Comparison of ENCODE assay signal across 11 cellular contexts in the genomic region with DNA sequence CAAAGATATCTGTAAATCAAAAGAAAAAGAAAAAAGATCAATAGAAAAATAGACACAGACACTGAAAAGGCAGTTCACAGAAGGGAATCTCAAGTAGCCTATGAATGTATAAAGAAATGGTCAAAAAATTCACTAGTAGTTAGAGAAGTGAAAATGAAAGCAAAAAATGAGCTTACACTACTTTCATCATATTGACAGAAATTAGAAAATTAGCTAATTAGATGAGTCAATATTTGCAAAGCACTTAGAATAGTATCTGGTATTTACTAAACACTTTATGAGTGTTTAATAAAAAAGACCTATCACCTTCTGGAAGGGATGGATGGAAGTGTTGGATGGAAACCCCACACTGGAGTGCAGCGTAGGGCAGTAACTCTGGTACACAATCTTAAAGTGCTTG. TPM values are rescaled to one million over a fixed set of nuclear protein-coding genes. Genes with fewer than 3 reads are reported as not detected.
DNase-seq lines count a peak whose midpoint lies in the region; ATAC-seq lines count a peak whose summit lies in the region.
"Had no signal": no experiment of that assay in that cellular context is flagged by ENCODE, and none has a peak within 500 bp of the region (broad histone marks: within the 10 kb centered on the region; RNA-seq: fewer than 3 reads in every experiment).

No MANE protein-coding gene starts in this region.

- H3K23ac ChIP-seq in neuronal stem cell (ENCODE audit: low read depth, low read length, poor library complexity) = no peak overlapping the region

- no peak overlapping the region for H3K18ac ChIP-seq in neuronal stem cell (ENCODE audit: low read length)

- H2AK5ac ChIP-seq in neuronal stem cell (ENCODE audit: low read depth, low read length) = no peak overlapping the region

- ATAC-seq in HG02981 (IDR thresholded peaks at IDR 0.05; ENCODE audit: unreplicated experiment) = peak; percentile 16
- ATAC-seq: gastroesophageal sphincter, Panc1 had no signal

- peak overlapping the region; percentile 34 for H3K4me3 Mint-ChIP-seq in activated CD4-positive, alpha-beta T cell treated with anti-CD3 and anti-CD28 coated beads, Interleukin-2, amount 10 ng/mL, durations not matched to agents 7 days and 5 days

- H3K27ac ChIP-seq in skin epidermis = peak overlapping the region in 16 of 21 experiments; percentile 12 to 88 (median 65)
- H3K27ac ChIP-seq in neuronal stem cell (replicated peaks; ENCODE audit: low read length) = no peak overlapping the region
- H3K27ac ChIP-seq: gastroesophageal sphincter had no signal

- H3K9ac ChIP-seq in neuronal stem cell (ENCODE audit: low read depth, low read length, poor library complexity) = no peak overlapping the region

- H3K4me1 Mint-ChIP-seq in activated CD4-positive, alpha-beta T cell treated with anti-CD3 and anti-CD28 coated beads, Interleukin-2, amount 10 ng/mL, durations not matched to agents 7 days and 5 days = peaks cover 2% of the 10 kb centered on the region

- H2BK12ac ChIP-seq in neuronal stem cell (ENCODE audit: low read length) = no peak overlapping the region

- no peak overlapping the region for H3K4ac ChIP-seq in neuronal stem cell (ENCODE audit: low read length)

- H3K27me3 Mint-ChIP-seq in activated CD4-positive, alpha-beta T cell treated with anti-CD3 and anti-CD28 coated beads, Interleukin-2, amount 10 ng/mL, durations not matched to agents 7 days and 5 days = no peaks in the 10 kb centered on the region

- H3K9me3 Mint-ChIP-seq in activated CD4-positive, alpha-beta T cell treated with anti-CD3 and anti-CD28 coated beads, Interleukin-2, amount 10 ng/mL, durations not matched to agents 7 days and 5 days = no peaks in the 10 kb centered on the region

- H3K9me3 ChIP-seq in neuronal stem cell (replicated peaks in 1 of 2; ENCODE audit: control insufficient read depth in 2 of 2, insufficient read depth in 1 of 2, low read depth in 1 of 2, low read length in 2 of 2) = no peaks in the 10 kb centered on the region
- H3K9me3 ChIP-seq: gastroesophageal sphincter had no signal

- H3K4me2 ChIP-seq in neuronal stem cell (ENCODE audit: insufficient read depth, low read length, poor library complexity, severe bottlenecking) = no peak overlapping the region

- peaks cover 0 to 9% (median 6%) of the 10 kb centered on the region in 3 experiments for H3K27me3 ChIP-seq in neuronal stem cell (ENCODE audit: control insufficient read depth in 3 of 3, insufficient read depth in 3 of 3, low read depth in 1 of 3, low read length in 3 of 3)
- H3K27me3 ChIP-seq: gastroesophageal sphincter had no signal

- no peak overlapping the region for H3K14ac ChIP-seq in neuronal stem cell (ENCODE audit: low read length)

- H3K79me1 ChIP-seq in neuronal stem cell (ENCODE audit: low read depth, low read length) = no peaks in the 10 kb centered on the region

- H3K4me1 ChIP-seq in neuronal stem cell (ENCODE audit: control insufficient read depth in 2 of 2, insufficient read depth in 1 of 2, low read depth in 1 of 2, low read length in 2 of 2) = peaks cover 1 to 5% of the 10 kb centered on the region in 2 donors

- CTCF ChIA-PET in activated CD4-positive, alpha-beta T cell treated with anti-CD3 and anti-CD28 coated beads, Interleukin-2, amount 10 ng/mL, durations not matched to agents 7 days and 5 days (lab: Charles Lee) = interaction anchor here (0.9 to 6.0 kb wide), 14 partner anchors 10 to 97 kb away, joined by 3 to 47 read pairs (median 12); a partner anchor contains a TSS

- H4K91ac ChIP-seq in neuronal stem cell (ENCODE audit: low read depth, low read length, poor library complexity) = no peak overlapping the region

- no peak overlapping the region for H2AFZ ChIP-seq in neuronal stem cell (ENCODE audit: low read length)

- no peak overlapping the region for H2BK5ac ChIP-seq in neuronal stem cell (ENCODE audit: low read length)

- H3K27ac Mint-ChIP-seq in activated CD4-positive, alpha-beta T cell treated with anti-CD3 and anti-CD28 coated beads, Interleukin-2, amount 10 ng/mL, durations not matched to agents 7 days and 5 days = peak overlapping the region; percentile 51

- POLR2A ChIA-PET in activated CD4-positive, alpha-beta T cell treated with anti-CD3 and anti-CD28 coated beads, Interleukin-2, amount 10 ng/mL, durations not matched to agents 7 days and 5 days (lab: Charles Lee) = no interaction called here

- H4K8ac ChIP-seq in neuronal stem cell (ENCODE audit: low read depth, low read length) = no peak overlapping the region

- H2BK120ac ChIP-seq in neuronal stem cell (ENCODE audit: low read depth, low read length) = no peak overlapping the region

- H3K4me3 ChIP-seq in skin epidermis (peak overlapping the region in 1 of 7 experiments; percentile 7), neuronal stem cell (ENCODE audit: low read length in 2 of 2) (no peak overlapping the region)
- H3K4me3 ChIP-seq: gastroesophageal sphincter had no signal

- H3K36me3 ChIP-seq in neuronal stem cell (replicated peaks in 1 of 2; ENCODE audit: control insufficient read depth in 2 of 2, insufficient read depth in 2 of 2, low read length in 2 of 2) = no peaks in the 10 kb centered on the region
- H3K36me3 ChIP-seq: gastroesophageal sphincter had no signal

- H2BK15ac ChIP-seq in neuronal stem cell (ENCODE audit: low read length) = no peak overlapping the region

- peaks cover 1% of the 10 kb centered on the region for H3K36me3 Mint-ChIP-seq in activated CD4-positive, alpha-beta T cell treated with anti-CD3 and anti-CD28 coated beads, Interleukin-2, amount 10 ng/mL, durations not matched to agents 7 days and 5 days (ENCODE audit: low read depth)

- no CpG with 5 or more reads among the region's 1 CpG for WGBS in neuronal stem cell (ENCODE audit: extremely low coverage in 2 of 2, insufficient read length in 2 of 2, insufficient replicate concordance in 1 of 2), 2 donors

- no peak for DNase-seq in activated CD4-positive, alpha-beta T cell treated with anti-CD3 and anti-CD28 coated beads, Interleukin-2, amount 10 ng/mL, durations not matched to agents 7 days and 5 days
- no peak for DNase-seq in activated CD4-positive, alpha-beta T cell treated with anti-CD3 and anti-CD28 coated beads, Interleukin-2, amount 50 U/mL, for 48 hours
- DNase-seq in OCI-M1 (lab: John Stamatoyannopoulos, UW) (peak; percentile 79), EL (no peak), neuronal stem cell (ENCODE audit: low spot score) (no peak)
- DNase-seq in stimulated activated naive CD4-positive, alpha-beta T cell (lab: John Stamatoyannopoulos, UW) = no peak
- DNase-seq: central memory CD4-positive, alpha-beta T cell had no signal

RNA-seq across cellular contexts. Expression of a gene that starts 1.7 kb away (rescaled TPM):
- total RNA-seq in activated CD4-positive, alpha-beta T cell treated with anti-CD3 and anti-CD28 coated beads, Interleukin-2, amount 10 ng/mL, durations not matched to agents 7 days and 5 days = under 1 TPM; 0.22 to 0.27 TPM
- polyA plus RNA-seq in neuronal stem cell (2013, experiment 1 of 2) = 0.20 TPM
- 0.11 TPM for polyA plus RNA-seq in neuronal stem cell (2013, experiment 2 of 2)

RNA-seq across cellular contexts. Expression of a gene that starts 13.7 kb away (rescaled TPM):
- 10 to 100 TPM; 24.9 to 26.5 TPM for total RNA-seq in activated CD4-positive, alpha-beta T cell treated with anti-CD3 and anti-CD28 coated beads, Interleukin-2, amount 10 ng/mL, durations not matched to agents 7 days and 5 days
- polyA plus RNA-seq in neuronal stem cell (2013, experiment 1 of 2) = 2.3 TPM
- 2.1 TPM for polyA plus RNA-seq in neuronal stem cell (2013, experiment 2 of 2)
